10 cellular contexts compared by ENCODE assay signal in the genomic region with DNA sequence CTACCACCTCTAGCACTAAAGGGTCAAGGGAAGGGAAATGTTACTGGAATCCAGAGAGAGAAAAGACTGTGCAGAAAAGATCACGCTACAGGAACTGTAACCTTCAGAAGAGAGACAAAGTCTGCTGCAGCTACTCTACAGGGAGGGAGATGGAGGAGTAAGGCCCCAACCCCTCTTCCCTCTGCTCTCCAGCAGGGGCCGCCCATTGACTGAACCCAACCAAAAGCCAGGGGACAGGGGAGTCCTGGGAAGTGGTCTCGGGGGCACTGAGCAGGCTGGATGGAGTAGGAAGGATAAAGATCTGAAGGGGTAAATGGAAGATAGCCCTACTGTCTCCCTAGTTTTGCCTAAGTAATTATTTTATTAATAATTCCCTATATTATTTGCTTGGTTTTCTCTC.
DNase-seq lines count a peak whose midpoint lies in the region; ATAC-seq and TF ChIP-seq lines count a peak whose summit lies in the region.
"Had no signal": no experiment of that assay in that cellular context is flagged by ENCODE, and none has a peak within 500 bp of the region (broad histone marks: within the 10 kb centered on the region; RNA-seq: fewer than 3 reads in every experiment).

No MANE protein-coding gene starts in this region.

- DNase-seq in AG10803 (ENCODE audit: low read depth) (no peak), iPS DF 19.7 (ENCODE audit: low read depth, low spot score) (peak; percentile 25), vagina (ENCODE audit: extremely low spot score in 2 of 2) (no peak), DMS153 (lab: John Stamatoyannopoulos, UW) (no peak)
- DNase-seq in activated CD4-positive, alpha-beta T cell treated with anti-CD3 and anti-CD28 coated beads for 48 hours, result no peak
- DNase-seq: amniotic stem cell, NCI-H146 had no signal

- intact Hi-C loops in vagina (cut with DNase I), result no loop called here

- H3K27ac ChIP-seq in vagina, result no peak overlapping the region

- H3K4me3 ChIP-seq in AG10803 (ENCODE audit: low read length) (no peak overlapping the region), vagina (no peak overlapping the region)

- TF ChIP-seq CTCF in AG10803 (conservative IDR thresholded peaks at IDR 0.05; ENCODE audit: low read length), result peak; percentile 42
- no peak for TF ChIP-seq CTCF in vagina (IDR thresholded peaks at IDR 0.05)

- H3K4me1 ChIP-seq in vagina, result no peaks in the 10 kb centered on the region

- H3K9me3 ChIP-seq in vagina, result no peaks in the 10 kb centered on the region

- TF ChIP-seq POLR2A in vagina (IDR thresholded peaks at IDR 0.05), result no peak

- H3K27me3 ChIP-seq in vagina, result no peaks in the 10 kb centered on the region

- ATAC-seq in GM18867 (IDR thresholded peaks at IDR 0.05; ENCODE audit: unreplicated experiment), result peak; percentile 68
- peak; percentile 49; the same call in 1 of the 3 replicates for ATAC-seq in SK-N-SH treated with all-trans-retinoic acid at 6 μM for 48 hours
- ATAC-seq in GM19035 (IDR thresholded peaks at IDR 0.05; ENCODE audit: unreplicated experiment), result no peak

- H3K36me3 ChIP-seq in vagina, result no peaks in the 10 kb centered on the region

TF ChIP-seq in SK-N-SH treated with all-trans-retinoic acid at 6 μM for 48 hours, 23 proteins besides CTCF, POLR2A, EP300 and RAD21:
- TF ChIP-seq ZFP3 (CRISPR knock-in tag; IDR thresholded peaks at IDR 0.05), result no peak
- no peak for TF ChIP-seq OSR1 (CRISPR knock-in tag; IDR thresholded peaks at IDR 0.05)
- no peak for TF ChIP-seq ESRRG (CRISPR knock-in tag; IDR thresholded peaks at IDR 0.05)
- TF ChIP-seq CSDC2 (CRISPR knock-in tag; IDR thresholded peaks at IDR 0.05), result no peak
- no peak for TF ChIP-seq GLIS3 (CRISPR knock-in tag; IDR thresholded peaks at IDR 0.05)
- TF ChIP-seq, protein P1, sequence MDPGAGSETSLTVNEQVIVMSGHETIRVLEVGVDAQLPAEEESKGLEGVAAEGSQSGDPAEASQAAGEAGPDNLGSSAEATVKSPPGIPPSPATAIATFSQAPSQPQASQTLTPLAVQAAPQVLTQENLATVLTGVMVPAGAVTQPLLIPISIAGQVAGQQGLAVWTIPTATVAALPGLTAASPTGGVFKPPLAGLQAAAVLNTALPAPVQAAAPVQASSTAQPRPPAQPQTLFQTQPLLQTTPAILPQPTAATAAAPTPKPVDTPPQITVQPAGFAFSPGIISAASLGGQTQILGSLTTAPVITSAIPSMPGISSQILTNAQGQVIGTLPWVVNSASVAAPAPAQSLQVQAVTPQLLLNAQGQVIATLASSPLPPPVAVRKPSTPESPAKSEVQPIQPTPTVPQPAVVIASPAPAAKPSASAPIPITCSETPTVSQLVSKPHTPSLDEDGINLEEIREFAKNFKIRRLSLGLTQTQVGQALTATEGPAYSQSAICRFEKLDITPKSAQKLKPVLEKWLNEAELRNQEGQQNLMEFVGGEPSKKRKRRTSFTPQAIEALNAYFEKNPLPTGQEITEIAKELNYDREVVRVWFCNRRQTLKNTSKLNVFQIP (CRISPR knock-in tag; IDR thresholded peaks at IDR 0.05; ENCODE audit: borderline replicate concordance, low read depth), result no peak
- no peak for TF ChIP-seq ZFP30 (CRISPR knock-in tag; IDR thresholded peaks at IDR 0.05)
- TF ChIP-seq TCF4 (CRISPR knock-in tag; IDR thresholded peaks at IDR 0.05; ENCODE audit: borderline replicate concordance), result no peak
- TF ChIP-seq BACH2 (CRISPR knock-in tag; IDR thresholded peaks at IDR 0.05; ENCODE audit: borderline replicate concordance), result no peak
- no peak for TF ChIP-seq ZNF70 (CRISPR knock-in tag; IDR thresholded peaks at IDR 0.05)
- no peak for TF ChIP-seq ZC3H10 (CRISPR knock-in tag; IDR thresholded peaks at IDR 0.05)
- TF ChIP-seq, protein P2, sequence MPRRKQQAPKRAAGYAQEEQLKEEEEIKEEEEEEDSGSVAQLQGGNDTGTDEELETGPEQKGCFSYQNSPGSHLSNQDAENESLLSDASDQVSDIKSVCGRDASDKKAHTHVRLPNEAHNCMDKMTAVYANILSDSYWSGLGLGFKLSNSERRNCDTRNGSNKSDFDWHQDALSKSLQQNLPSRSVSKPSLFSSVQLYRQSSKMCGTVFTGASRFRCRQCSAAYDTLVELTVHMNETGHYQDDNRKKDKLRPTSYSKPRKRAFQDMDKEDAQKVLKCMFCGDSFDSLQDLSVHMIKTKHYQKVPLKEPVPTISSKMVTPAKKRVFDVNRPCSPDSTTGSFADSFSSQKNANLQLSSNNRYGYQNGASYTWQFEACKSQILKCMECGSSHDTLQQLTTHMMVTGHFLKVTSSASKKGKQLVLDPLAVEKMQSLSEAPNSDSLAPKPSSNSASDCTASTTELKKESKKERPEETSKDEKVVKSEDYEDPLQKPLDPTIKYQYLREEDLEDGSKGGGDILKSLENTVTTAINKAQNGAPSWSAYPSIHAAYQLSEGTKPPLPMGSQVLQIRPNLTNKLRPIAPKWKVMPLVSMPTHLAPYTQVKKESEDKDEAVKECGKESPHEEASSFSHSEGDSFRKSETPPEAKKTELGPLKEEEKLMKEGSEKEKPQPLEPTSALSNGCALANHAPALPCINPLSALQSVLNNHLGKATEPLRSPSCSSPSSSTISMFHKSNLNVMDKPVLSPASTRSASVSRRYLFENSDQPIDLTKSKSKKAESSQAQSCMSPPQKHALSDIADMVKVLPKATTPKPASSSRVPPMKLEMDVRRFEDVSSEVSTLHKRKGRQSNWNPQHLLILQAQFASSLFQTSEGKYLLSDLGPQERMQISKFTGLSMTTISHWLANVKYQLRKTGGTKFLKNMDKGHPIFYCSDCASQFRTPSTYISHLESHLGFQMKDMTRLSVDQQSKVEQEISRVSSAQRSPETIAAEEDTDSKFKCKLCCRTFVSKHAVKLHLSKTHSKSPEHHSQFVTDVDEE (CRISPR knock-in tag; IDR thresholded peaks at IDR 0.05), result no peak
- no peak for TF ChIP-seq TOX (CRISPR knock-in tag; IDR thresholded peaks at IDR 0.05; ENCODE audit: borderline replicate concordance)
- TF ChIP-seq, protein P3, sequence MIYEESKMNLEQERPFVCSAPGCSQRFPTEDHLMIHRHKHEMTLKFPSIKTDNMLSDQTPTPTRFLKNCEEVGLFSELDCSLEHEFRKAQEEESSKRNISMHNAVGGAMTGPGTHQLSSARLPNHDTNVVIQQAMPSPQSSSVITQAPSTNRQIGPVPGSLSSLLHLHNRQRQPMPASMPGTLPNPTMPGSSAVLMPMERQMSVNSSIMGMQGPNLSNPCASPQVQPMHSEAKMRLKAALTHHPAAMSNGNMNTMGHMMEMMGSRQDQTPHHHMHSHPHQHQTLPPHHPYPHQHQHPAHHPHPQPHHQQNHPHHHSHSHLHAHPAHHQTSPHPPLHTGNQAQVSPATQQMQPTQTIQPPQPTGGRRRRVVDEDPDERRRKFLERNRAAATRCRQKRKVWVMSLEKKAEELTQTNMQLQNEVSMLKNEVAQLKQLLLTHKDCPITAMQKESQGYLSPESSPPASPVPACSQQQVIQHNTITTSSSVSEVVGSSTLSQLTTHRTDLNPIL (CRISPR knock-in tag; IDR thresholded peaks at IDR 0.05; ENCODE audit: low read depth), result no peak
- TF ChIP-seq ARNTL (CRISPR knock-in tag; IDR thresholded peaks at IDR 0.05; ENCODE audit: borderline replicate concordance, low read depth), result no peak
- no peak for TF ChIP-seq PPARA (CRISPR knock-in tag; IDR thresholded peaks at IDR 0.05; ENCODE audit: borderline replicate concordance)
- no peak for TF ChIP-seq ZNF8 (CRISPR knock-in tag; IDR thresholded peaks at IDR 0.05)
